ENCODE assay signal across 8 cellular contexts in the genomic region with DNA sequence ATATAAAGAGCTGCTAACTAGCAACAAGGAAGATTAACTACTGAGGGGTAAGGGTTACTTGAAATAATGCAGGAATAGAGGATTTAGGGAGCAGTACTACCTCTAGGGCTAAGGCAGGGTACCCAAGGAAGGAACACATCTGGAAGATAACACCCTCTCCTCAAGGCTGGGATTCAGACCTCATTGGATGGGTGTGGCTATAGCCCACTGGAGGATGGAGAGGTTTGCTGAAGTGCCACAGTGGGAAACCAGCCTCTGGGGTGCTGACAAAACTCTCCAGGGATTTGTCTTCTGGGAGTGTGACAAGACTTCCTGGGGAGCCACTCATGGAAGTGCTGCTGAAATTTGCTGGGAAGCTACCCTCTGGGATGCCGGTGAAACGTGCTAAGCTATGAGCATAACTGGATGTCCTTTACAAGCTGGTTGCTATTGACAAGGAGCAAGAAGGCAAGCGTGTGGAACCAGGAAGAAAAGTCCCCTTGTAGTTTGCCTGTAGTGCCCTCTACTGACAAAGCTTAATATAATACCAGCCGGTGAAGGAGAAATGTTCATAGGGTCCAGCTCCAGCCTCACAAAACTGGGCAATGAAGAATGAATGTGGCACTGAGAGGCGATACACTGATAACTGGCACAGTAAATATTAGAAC.
A peak's percentile ranks its signal among the peaks of the same experiment; 100 is the strongest.
DNase-seq lines count a peak whose midpoint lies in the region; ATAC-seq and TF ChIP-seq lines count a peak whose summit lies in the region.

No MANE protein-coding gene starts in this region.

- ATAC-seq in HG02798 (IDR thresholded peaks at IDR 0.05; ENCODE audit: poor library complexity, unreplicated experiment) (peak; percentile 63), GM18858 (IDR thresholded peaks at IDR 0.05; ENCODE audit: unreplicated experiment) (no peak)

- peak; percentile 58 for TF ChIP-seq CTCF in astrocyte of the spinal cord (IDR thresholded peaks at IDR 0.05; ENCODE audit: low read depth, low read length)

- no peak overlapping the region for H3K4me3 ChIP-seq in astrocyte of the spinal cord (ENCODE audit: low read depth, low read length)

- in situ Hi-C loops in G401 (cut with HindIII; ENCODE audit: low sequenced_read_pairs) (no loop called here), astrocyte of the spinal cord (cut with HindIII; ENCODE audit: low sequenced_read_pairs) (no loop called here)

- DNase-seq in A172 (ENCODE audit: low spot score) (peak; percentile 32), G401 (ENCODE audit: low spot score) (peak; percentile 19), NCI-H526 (lab: John Stamatoyannopoulos, UW) (peak; percentile 44 to 79), astrocyte of the spinal cord (ENCODE audit: low read depth, low spot score) (peak; percentile 70), lung microvascular endothelial cell (ENCODE audit: low read depth in 2 of 2) (peak; percentile 59 to 87)
- DNase-seq in activated CD8-positive, alpha-beta memory T cell treated with anti-CD3 and anti-CD28 coated beads, Interleukin-2, amount 50 U/mL, for 4 hours = no peak
